1 cellular context compared by ENCODE assay signal in genomic region chr17:40340880-40341807, GRCh38.
TF ChIP-seq lines count a peak whose summit lies in the region.

No MANE protein-coding gene starts in this region.

TF ChIP-seq in HepG2, 621 proteins besides CTCF, POLR2A, EP300 and RAD21 (continued from another document and continues in another):
- TF ChIP-seq CEBPZ (IDR thresholded peaks at IDR 0.05; ENCODE audit: low read length): no peak
- peak; percentile 30; the same call in 1 of the 2 replicates for TF ChIP-seq ZFP36L1 (CRISPR knock-in tag; IDR thresholded peaks at IDR 0.05)
- TF ChIP-seq PHB2 (IDR thresholded peaks at IDR 0.05; ENCODE audit: partially characterized antibody): no peak
- TF ChIP-seq TAF15 (IDR thresholded peaks at IDR 0.05; ENCODE audit: low read depth, low read length, poor library complexity, severe bottlenecking): peak; percentile 75
- no peak for TF ChIP-seq CBX1 (IDR thresholded peaks at IDR 0.05; ENCODE audit: low read depth)
- TF ChIP-seq ZNF629 (CRISPR knock-in tag; conservative IDR thresholded peaks at IDR 0.05): no peak
- no peak; the same call in 1 of the 2 replicates for TF ChIP-seq RELA (CRISPR knock-in tag; IDR thresholded peaks at IDR 0.05)
- no peak for TF ChIP-seq ARID2 (CRISPR knock-in tag; IDR thresholded peaks at IDR 0.05; ENCODE audit: borderline replicate concordance)
- peak; percentile 61 for TF ChIP-seq RBFOX2 (IDR thresholded peaks at IDR 0.05; ENCODE audit: low read depth, low read length)
- TF ChIP-seq NFRKB (IDR thresholded peaks at IDR 0.05): no peak
- TF ChIP-seq, protein P1, sequence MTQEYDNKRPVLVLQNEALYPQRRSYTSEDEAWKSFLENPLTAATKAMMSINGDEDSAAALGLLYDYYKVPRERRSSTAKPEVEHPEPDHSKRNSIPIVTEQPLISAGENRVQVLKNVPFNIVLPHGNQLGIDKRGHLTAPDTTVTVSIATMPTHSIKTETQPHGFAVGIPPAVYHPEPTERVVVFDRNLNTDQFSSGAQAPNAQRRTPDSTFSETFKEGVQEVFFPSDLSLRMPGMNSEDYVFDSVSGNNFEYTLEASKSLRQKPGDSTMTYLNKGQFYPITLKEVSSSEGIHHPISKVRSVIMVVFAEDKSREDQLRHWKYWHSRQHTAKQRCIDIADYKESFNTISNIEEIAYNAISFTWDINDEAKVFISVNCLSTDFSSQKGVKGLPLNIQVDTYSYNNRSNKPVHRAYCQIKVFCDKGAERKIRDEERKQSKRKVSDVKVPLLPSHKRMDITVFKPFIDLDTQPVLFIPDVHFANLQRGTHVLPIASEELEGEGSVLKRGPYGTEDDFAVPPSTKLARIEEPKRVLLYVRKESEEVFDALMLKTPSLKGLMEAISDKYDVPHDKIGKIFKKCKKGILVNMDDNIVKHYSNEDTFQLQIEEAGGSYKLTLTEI (CRISPR knock-in tag; conservative IDR thresholded peaks at IDR 0.05): no peak
- TF ChIP-seq, protein P2, sequence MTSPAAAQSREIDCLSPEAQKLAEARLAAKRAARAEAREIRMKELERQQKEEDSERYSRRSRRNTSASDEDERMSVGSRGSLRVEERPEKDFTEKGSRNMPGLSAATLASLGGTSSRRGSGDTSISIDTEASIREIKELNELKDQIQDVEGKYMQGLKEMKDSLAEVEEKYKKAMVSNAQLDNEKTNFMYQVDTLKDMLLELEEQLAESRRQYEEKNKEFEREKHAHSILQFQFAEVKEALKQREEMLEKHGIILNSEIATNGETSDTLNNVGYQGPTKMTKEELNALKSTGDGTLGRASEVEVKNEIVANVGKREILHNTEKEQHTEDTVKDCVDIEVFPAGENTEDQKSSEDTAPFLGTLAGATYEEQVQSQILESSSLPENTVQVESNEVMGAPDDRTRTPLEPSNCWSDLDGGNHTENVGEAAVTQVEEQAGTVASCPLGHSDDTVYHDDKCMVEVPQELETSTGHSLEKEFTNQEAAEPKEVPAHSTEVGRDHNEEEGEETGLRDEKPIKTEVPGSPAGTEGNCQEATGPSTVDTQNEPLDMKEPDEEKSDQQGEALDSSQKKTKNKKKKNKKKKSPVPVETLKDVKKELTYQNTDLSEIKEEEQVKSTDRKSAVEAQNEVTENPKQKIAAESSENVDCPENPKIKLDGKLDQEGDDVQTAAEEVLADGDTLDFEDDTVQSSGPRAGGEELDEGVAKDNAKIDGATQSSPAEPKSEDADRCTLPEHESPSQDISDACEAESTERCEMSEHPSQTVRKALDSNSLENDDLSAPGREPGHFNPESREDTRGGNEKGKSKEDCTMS (CRISPR knock-in tag; conservative IDR thresholded peaks at IDR 0.05): no peak
- TF ChIP-seq, protein P3, sequence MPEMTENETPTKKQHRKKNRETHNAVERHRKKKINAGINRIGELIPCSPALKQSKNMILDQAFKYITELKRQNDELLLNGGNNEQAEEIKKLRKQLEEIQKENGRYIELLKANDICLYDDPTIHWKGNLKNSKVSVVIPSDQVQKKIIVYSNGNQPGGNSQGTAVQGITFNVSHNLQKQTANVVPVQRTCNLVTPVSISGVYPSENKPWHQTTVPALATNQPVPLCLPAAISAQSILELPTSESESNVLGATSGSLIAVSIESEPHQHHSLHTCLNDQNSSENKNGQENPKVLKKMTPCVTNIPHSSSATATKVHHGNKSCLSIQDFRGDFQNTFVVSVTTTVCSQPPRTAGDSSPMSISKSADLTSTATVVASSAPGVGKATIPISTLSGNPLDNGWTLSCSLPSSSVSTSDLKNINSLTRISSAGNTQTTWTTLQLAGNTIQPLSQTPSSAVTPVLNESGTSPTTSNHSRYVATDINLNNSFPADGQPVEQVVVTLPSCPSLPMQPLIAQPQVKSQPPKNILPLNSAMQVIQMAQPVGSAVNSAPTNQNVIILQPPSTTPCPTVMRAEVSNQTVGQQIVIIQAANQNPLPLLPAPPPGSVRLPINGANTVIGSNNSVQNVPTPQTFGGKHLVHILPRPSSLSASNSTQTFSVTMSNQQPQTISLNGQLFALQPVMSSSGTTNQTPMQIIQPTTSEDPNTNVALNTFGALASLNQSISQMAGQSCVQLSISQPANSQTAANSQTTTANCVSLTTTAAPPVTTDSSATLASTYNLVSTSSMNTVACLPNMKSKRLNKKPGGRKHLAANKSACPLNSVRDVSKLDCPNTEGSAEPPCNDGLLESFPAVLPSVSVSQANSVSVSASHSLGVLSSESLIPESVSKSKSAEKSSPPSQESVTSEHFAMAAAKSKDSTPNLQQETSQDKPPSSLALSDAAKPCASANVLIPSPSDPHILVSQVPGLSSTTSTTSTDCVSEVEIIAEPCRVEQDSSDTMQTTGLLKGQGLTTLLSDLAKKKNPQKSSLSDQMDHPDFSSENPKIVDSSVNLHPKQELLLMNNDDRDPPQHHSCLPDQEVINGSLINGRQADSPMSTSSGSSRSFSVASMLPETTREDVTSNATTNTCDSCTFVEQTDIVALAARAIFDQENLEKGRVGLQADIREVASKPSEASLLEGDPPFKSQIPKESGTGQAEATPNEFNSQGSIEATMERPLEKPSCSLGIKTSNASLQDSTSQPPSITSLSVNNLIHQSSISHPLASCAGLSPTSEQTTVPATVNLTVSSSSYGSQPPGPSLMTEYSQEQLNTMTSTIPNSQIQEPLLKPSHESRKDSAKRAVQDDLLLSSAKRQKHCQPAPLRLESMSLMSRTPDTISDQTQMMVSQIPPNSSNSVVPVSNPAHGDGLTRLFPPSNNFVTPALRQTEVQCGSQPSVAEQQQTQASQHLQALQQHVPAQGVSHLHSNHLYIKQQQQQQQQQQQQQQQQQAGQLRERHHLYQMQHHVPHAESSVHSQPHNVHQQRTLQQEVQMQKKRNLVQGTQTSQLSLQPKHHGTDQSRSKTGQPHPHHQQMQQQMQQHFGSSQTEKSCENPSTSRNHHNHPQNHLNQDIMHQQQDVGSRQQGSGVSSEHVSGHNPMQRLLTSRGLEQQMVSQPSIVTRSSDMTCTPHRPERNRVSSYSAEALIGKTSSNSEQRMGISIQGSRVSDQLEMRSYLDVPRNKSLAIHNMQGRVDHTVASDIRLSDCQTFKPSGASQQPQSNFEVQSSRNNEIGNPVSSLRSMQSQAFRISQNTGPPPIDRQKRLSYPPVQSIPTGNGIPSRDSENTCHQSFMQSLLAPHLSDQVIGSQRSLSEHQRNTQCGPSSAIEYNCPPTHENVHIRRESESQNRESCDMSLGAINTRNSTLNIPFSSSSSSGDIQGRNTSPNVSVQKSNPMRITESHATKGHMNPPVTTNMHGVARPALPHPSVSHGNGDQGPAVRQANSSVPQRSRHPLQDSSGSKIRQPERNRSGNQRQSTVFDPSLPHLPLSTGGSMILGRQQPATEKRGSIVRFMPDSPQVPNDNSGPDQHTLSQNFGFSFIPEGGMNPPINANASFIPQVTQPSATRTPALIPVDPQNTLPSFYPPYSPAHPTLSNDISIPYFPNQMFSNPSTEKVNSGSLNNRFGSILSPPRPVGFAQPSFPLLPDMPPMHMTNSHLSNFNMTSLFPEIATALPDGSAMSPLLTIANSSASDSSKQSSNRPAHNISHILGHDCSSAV (CRISPR knock-in tag; IDR thresholded peaks at IDR 0.05; ENCODE audit: borderline replicate concordance): no peak
- TF ChIP-seq RNF219 (CRISPR knock-in tag; IDR thresholded peaks at IDR 0.05): no peak
- peak; percentile 61; the same call in 1 of the 2 replicates for TF ChIP-seq DPF2 (CRISPR knock-in tag; IDR thresholded peaks at IDR 0.05; ENCODE audit: borderline replicate concordance, low read depth)
- TF ChIP-seq SOX6 (IDR thresholded peaks at IDR 0.05): no peak
- peak; percentile 67 for TF ChIP-seq SOX6 (CRISPR knock-in tag; IDR thresholded peaks at IDR 0.05)
- TF ChIP-seq, protein P4, sequence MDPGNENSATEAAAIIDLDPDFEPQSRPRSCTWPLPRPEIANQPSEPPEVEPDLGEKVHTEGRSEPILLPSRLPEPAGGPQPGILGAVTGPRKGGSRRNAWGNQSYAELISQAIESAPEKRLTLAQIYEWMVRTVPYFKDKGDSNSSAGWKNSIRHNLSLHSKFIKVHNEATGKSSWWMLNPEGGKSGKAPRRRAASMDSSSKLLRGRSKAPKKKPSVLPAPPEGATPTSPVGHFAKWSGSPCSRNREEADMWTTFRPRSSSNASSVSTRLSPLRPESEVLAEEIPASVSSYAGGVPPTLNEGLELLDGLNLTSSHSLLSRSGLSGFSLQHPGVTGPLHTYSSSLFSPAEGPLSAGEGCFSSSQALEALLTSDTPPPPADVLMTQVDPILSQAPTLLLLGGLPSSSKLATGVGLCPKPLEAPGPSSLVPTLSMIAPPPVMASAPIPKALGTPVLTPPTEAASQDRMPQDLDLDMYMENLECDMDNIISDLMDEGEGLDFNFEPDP (CRISPR knock-in tag; conservative IDR thresholded peaks at IDR 0.05): no peak
- TF ChIP-seq ZNF777 (CRISPR knock-in tag; IDR thresholded peaks at IDR 0.05): peak; percentile 66
- TF ChIP-seq, protein P5, sequence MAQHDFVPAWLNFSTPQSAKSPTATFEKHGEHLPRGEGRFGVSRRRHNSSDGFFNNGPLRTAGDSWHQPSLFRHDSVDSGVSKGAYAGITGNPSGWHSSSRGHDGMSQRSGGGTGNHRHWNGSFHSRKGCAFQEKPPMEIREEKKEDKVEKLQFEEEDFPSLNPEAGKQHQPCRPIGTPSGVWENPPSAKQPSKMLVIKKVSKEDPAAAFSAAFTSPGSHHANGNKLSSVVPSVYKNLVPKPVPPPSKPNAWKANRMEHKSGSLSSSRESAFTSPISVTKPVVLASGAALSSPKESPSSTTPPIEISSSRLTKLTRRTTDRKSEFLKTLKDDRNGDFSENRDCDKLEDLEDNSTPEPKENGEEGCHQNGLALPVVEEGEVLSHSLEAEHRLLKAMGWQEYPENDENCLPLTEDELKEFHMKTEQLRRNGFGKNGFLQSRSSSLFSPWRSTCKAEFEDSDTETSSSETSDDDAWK (CRISPR knock-in tag; IDR thresholded peaks at IDR 0.05): no peak
- peak; percentile 54; the same call in 1 of the 2 replicates for TF ChIP-seq DNMT1 (CRISPR knock-in tag; IDR thresholded peaks at IDR 0.05)
- no peak for TF ChIP-seq E2F5 (CRISPR knock-in tag; conservative IDR thresholded peaks at IDR 0.05)
- TF ChIP-seq PHF20 (CRISPR knock-in tag; IDR thresholded peaks at IDR 0.05): peak; percentile 61
- peak; percentile 72; the same call in 1 of the 2 replicates for TF ChIP-seq SP4 (CRISPR knock-in tag; IDR thresholded peaks at IDR 0.05)
- TF ChIP-seq ZNF17 (CRISPR knock-in tag; IDR thresholded peaks at IDR 0.05): no peak
- 0 out of 2 replicates have a peak, but pooled peaks have one; percentile 13 for TF ChIP-seq ZNF564 (CRISPR knock-in tag; IDR thresholded peaks at IDR 0.05)
- peak; percentile 83 for TF ChIP-seq ZNF891 (CRISPR knock-in tag; IDR thresholded peaks at IDR 0.05)
- TF ChIP-seq ZNF7 (CRISPR knock-in tag; IDR thresholded peaks at IDR 0.05): no peak
- no peak for TF ChIP-seq ZNF740 (CRISPR knock-in tag; IDR thresholded peaks at IDR 0.05)
- no peak for TF ChIP-seq ZFP36 (IDR thresholded peaks at IDR 0.05; ENCODE audit: borderline replicate concordance, low read depth, low read length, partially characterized antibody)
- TF ChIP-seq, protein P6, sequence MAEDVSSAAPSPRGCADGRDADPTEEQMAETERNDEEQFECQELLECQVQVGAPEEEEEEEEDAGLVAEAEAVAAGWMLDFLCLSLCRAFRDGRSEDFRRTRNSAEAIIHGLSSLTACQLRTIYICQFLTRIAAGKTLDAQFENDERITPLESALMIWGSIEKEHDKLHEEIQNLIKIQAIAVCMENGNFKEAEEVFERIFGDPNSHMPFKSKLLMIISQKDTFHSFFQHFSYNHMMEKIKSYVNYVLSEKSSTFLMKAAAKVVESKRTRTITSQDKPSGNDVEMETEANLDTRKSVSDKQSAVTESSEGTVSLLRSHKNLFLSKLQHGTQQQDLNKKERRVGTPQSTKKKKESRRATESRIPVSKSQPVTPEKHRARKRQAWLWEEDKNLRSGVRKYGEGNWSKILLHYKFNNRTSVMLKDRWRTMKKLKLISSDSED (CRISPR knock-in tag; IDR thresholded peaks at IDR 0.05): peak; percentile 47; the same call in 1 of the 2 replicates
